ENCODE assay signal across 33 cellular contexts in genomic region chr6:17043148-17043522, GRCh38. TPM values are rescaled to one million over a fixed set of nuclear protein-coding genes. Genes with fewer than 3 reads are reported as not detected.
DNase-seq lines count a peak whose midpoint lies in the region; ATAC-seq and TF ChIP-seq lines count a peak whose summit lies in the region.
"Had no signal": no experiment of that assay in that cellular context is flagged by ENCODE, and none has a peak within 500 bp of the region (broad histone marks: within the 10 kb centered on the region; RNA-seq: fewer than 3 reads in every experiment).

No MANE protein-coding gene starts in this region.

- H3K4me1 ChIP-seq in ACC112 (ENCODE audit: control insufficient read depth, insufficient read depth, low read length, unreplicated experiment), result peaks cover 20% of the 10 kb centered on the region
- H3K4me1 ChIP-seq in endodermal cell (ENCODE audit: control insufficient read depth, insufficient read depth, low read length), result no peaks in the 10 kb centered on the region
- H3K4me1 ChIP-seq in mesodermal cell (ENCODE audit: control insufficient read depth, insufficient read depth, low read length, poor library complexity, severe bottlenecking), result peaks cover 6% of the 10 kb centered on the region
- H3K4me1 ChIP-seq: ascending aorta had no signal

- no peak overlapping the region for H3K27ac ChIP-seq in ACC112 (ENCODE audit: low read depth, low read length)
- no peak overlapping the region for H3K27ac ChIP-seq in endodermal cell (ENCODE audit: low read depth, low read length)
- H3K27ac ChIP-seq in mesodermal cell (ENCODE audit: low read depth, low read length, severe bottlenecking), result peak overlapping the region; percentile 41
- H3K27ac ChIP-seq: ascending aorta, ovary, upper lobe of right lung had no signal

- peak; percentile 72 for DNase-seq in SK-N-DZ (ENCODE audit: low spot score)
- DNase-seq in endodermal cell, result no peak
- DNase-seq in ecto neural progenitor cell (ENCODE audit: low spot score), result no peak
- DNase-seq in activated CD4-positive, alpha-beta memory T cell treated with anti-CD3 and anti-CD28 coated beads for 36 hours, result no peak
- DNase-seq in immature natural killer cell, result no peak
- DNase-seq: activated CD4-positive, alpha-beta T cell treated with anti-CD3 and anti-CD28 coated beads, Interleukin-2, amount 50 U/mL, for 4 hours; activated gamma-delta T cell treated with Interleukin-2 at 50 U/mL for 16 hours; activated naive CD8-positive, alpha-beta T cell treated with anti-CD3 and anti-CD28 coated beads, Interleukin-2, amount 10 ng/mL, durations not matched to agents 7 days and 5 days; activated T-cell treated with anti-CD3 and anti-CD28 coated beads, Interleukin-2, amount 50 U/mL, for 48 hours; CD4-positive, CD25-positive, alpha-beta regulatory T cell; central memory CD4-positive, alpha-beta T cell; DMS79 treated with DMSO at 0.1 percent for 48 hours; GDM1; GOT3; NCI-H146; NCI-H2107; NCI-H774; ovary; RPMI8226; stimulated activated naive B cell treated with anti-CD40 and anti-IgM and Interleukin-4, amounts not matched to agents 10 μg/mL and 1 μg/mL and 100 μg/mL, for 72 hours; upper lobe of right lung had no signal

- H3K4me3 Mint-ChIP-seq in endodermal cell (peak overlapping the region; percentile 10), immature natural killer cell (no peak overlapping the region)
- H3K4me3 Mint-ChIP-seq in activated CD4-positive, alpha-beta memory T cell treated with anti-CD3 and anti-CD28 coated beads for 36 hours, result no peak overlapping the region
- H3K4me3 Mint-ChIP-seq: activated naive CD8-positive, alpha-beta T cell treated with anti-CD3 and anti-CD28 coated beads, Interleukin-2, amount 10 ng/mL, durations not matched to agents 7 days and 5 days; natural killer cell treated with Interleukin-12 subunit alpha and Interleukin-12 subunit beta and Interleukin-15 and Interleukin-18, amount 100 ng/mL, for 72 hours; stimulated activated naive B cell treated with anti-CD40 and anti-IgM and Interleukin-4, amounts not matched to agents 10 μg/mL and 1 μg/mL and 100 μg/mL, for 72 hours had no signal

- no peaks in the 10 kb centered on the region for H3K36me3 Mint-ChIP-seq in endodermal cell (ENCODE audit: low read depth)
- no peaks in the 10 kb centered on the region for H3K36me3 Mint-ChIP-seq in activated CD4-positive, alpha-beta memory T cell treated with anti-CD3 and anti-CD28 coated beads for 36 hours
- H3K36me3 Mint-ChIP-seq in immature natural killer cell, result no peaks in the 10 kb centered on the region
- H3K36me3 Mint-ChIP-seq: activated naive CD8-positive, alpha-beta T cell treated with anti-CD3 and anti-CD28 coated beads, Interleukin-2, amount 10 ng/mL, durations not matched to agents 7 days and 5 days; CD4-positive, CD25-positive, alpha-beta regulatory T cell; natural killer cell treated with Interleukin-12 subunit alpha and Interleukin-12 subunit beta and Interleukin-15 and Interleukin-18, amount 100 ng/mL, for 72 hours; stimulated activated naive B cell treated with anti-CD40 and anti-IgM and Interleukin-4, amounts not matched to agents 10 μg/mL and 1 μg/mL and 100 μg/mL, for 72 hours had no signal

- H3K9me3 ChIP-seq in endodermal cell (ENCODE audit: control insufficient read depth, low read length), result no peaks in the 10 kb centered on the region
- peaks cover 4% of the 10 kb centered on the region for H3K9me3 ChIP-seq in mesodermal cell (ENCODE audit: control insufficient read depth, low read length)
- H3K9me3 ChIP-seq: ascending aorta, ovary, upper lobe of right lung had no signal

- intact Hi-C loops in activated CD4-positive, alpha-beta memory T cell treated with anti-CD3 and anti-CD28 coated beads for 36 hours (cut with micrococcal nuclease), result no loop called here

- POLR2A ChIA-PET in activated CD4-positive, alpha-beta memory T cell treated with anti-CD3 and anti-CD28 coated beads for 36 hours (lab: Charles Lee), result no interaction called here

- H3K27ac Mint-ChIP-seq in endodermal cell (no peak overlapping the region), immature natural killer cell (no peak overlapping the region)
- no peak overlapping the region for H3K27ac Mint-ChIP-seq in activated CD4-positive, alpha-beta memory T cell treated with anti-CD3 and anti-CD28 coated beads for 36 hours
- H3K27ac Mint-ChIP-seq: activated naive CD8-positive, alpha-beta T cell treated with anti-CD3 and anti-CD28 coated beads, Interleukin-2, amount 10 ng/mL, durations not matched to agents 7 days and 5 days; CD4-positive, CD25-positive, alpha-beta regulatory T cell; natural killer cell treated with Interleukin-12 subunit alpha and Interleukin-12 subunit beta and Interleukin-15 and Interleukin-18, amount 100 ng/mL, for 72 hours; stimulated activated naive B cell treated with anti-CD40 and anti-IgM and Interleukin-4, amounts not matched to agents 10 μg/mL and 1 μg/mL and 100 μg/mL, for 72 hours had no signal

- no peak for ATAC-seq in GM18502 (IDR thresholded peaks at IDR 0.05; ENCODE audit: poor library complexity, unreplicated experiment)
- ATAC-seq: natural killer cell treated with Interleukin-12 subunit alpha and Interleukin-12 subunit beta and Interleukin-15 and Interleukin-18, amount 100 ng/mL, for 72 hours; stimulated activated naive B cell treated with anti-CD40 and anti-IgM and Interleukin-4, amounts not matched to agents 10 μg/mL and 1 μg/mL and 100 μg/mL, for 72 hours had no signal

- H3K36me3 ChIP-seq in ACC112 (ENCODE audit: insufficient read depth, low read length), result no peaks in the 10 kb centered on the region
- no peaks in the 10 kb centered on the region for H3K36me3 ChIP-seq in endodermal cell (ENCODE audit: control insufficient read depth, insufficient read depth, low read length)
- no peaks in the 10 kb centered on the region for H3K36me3 ChIP-seq in mesodermal cell (ENCODE audit: control insufficient read depth, insufficient read depth, low read length)
- H3K36me3 ChIP-seq: ascending aorta, ovary, upper lobe of right lung had no signal

- WGBS in endodermal cell (ENCODE audit: insufficient coverage in 1 of 2, insufficient read length in 1 of 2), 2 experiments, result no CpG with 5 or more reads among the region's 1 CpG
- no CpG with 5 or more reads among the region's 1 CpG for WGBS in mesodermal cell (ENCODE audit: insufficient coverage in 2 of 2), 2 experiments

- H3K27me3 ChIP-seq in ACC112 (ENCODE audit: insufficient read depth, low read length), result no peaks in the 10 kb centered on the region
- no peaks in the 10 kb centered on the region for H3K27me3 ChIP-seq in endodermal cell (ENCODE audit: control insufficient read depth, insufficient read depth, low read length, poor library complexity, severe bottlenecking)
- H3K27me3 ChIP-seq: ascending aorta, ovary, upper lobe of right lung had no signal

- no peaks in the 10 kb centered on the region for H3K79me2 ChIP-seq in ACC112 (ENCODE audit: control insufficient read depth, insufficient read depth, low read length, unreplicated experiment)

- H3K4me1 Mint-ChIP-seq in endodermal cell, result peaks cover 12% of the 10 kb centered on the region
- H3K4me1 Mint-ChIP-seq in activated CD4-positive, alpha-beta memory T cell treated with anti-CD3 and anti-CD28 coated beads for 36 hours (ENCODE audit: low read depth), result no peaks in the 10 kb centered on the region
- H3K4me1 Mint-ChIP-seq in immature natural killer cell, result no peaks in the 10 kb centered on the region
- H3K4me1 Mint-ChIP-seq: activated naive CD8-positive, alpha-beta T cell treated with anti-CD3 and anti-CD28 coated beads, Interleukin-2, amount 10 ng/mL, durations not matched to agents 7 days and 5 days; CD4-positive, CD25-positive, alpha-beta regulatory T cell; stimulated activated naive B cell treated with anti-CD40 and anti-IgM and Interleukin-4, amounts not matched to agents 10 μg/mL and 1 μg/mL and 100 μg/mL, for 72 hours had no signal

- no peak for TF ChIP-seq CTCF in endodermal cell (conservative IDR thresholded peaks at IDR 0.05)

- H3K9me3 Mint-ChIP-seq in endodermal cell, result no peaks in the 10 kb centered on the region
- no peaks in the 10 kb centered on the region for H3K9me3 Mint-ChIP-seq in activated CD4-positive, alpha-beta memory T cell treated with anti-CD3 and anti-CD28 coated beads for 36 hours
- H3K9me3 Mint-ChIP-seq in immature natural killer cell, result peaks cover 0 to 1% (median 0%) of the 10 kb centered on the region in 6 donors
- H3K9me3 Mint-ChIP-seq: natural killer cell treated with Interleukin-12 subunit alpha and Interleukin-12 subunit beta and Interleukin-15 and Interleukin-18, amount 100 ng/mL, for 72 hours had no signal

- H3K9ac ChIP-seq in endodermal cell (ENCODE audit: extremely low read depth, low read length, poor library complexity, severe bottlenecking), result no peak overlapping the region

- H3K27me3 Mint-ChIP-seq in endodermal cell (ENCODE audit: insufficient read depth) (no peaks in the 10 kb centered on the region), immature natural killer cell (ENCODE audit: low read depth in 3 of 3) (peaks cover 2 to 17% (median 8%) of the 10 kb centered on the region in 3 donors)
- H3K27me3 Mint-ChIP-seq in activated CD4-positive, alpha-beta memory T cell treated with anti-CD3 and anti-CD28 coated beads for 36 hours, result peaks cover 32% of the 10 kb centered on the region

- CTCF ChIA-PET in activated CD4-positive, alpha-beta memory T cell treated with anti-CD3 and anti-CD28 coated beads for 36 hours (lab: Charles Lee), result no interaction called here

- peak overlapping the region; percentile 34 for H2AFZ ChIP-seq in ACC112 (ENCODE audit: low read length, unreplicated experiment)

- H3K4me3 ChIP-seq in ACC112 (ENCODE audit: low read depth, low read length) (no peak overlapping the region), endodermal cell (ENCODE audit: low read length) (no peak overlapping the region), mesodermal cell (ENCODE audit: extremely low read depth, insufficient read depth, low read length, poor library complexity, severe bottlenecking) (no peak overlapping the region)
- H3K4me3 ChIP-seq: ovary, upper lobe of right lung had no signal

RNA-seq across cellular contexts. Expression of gene STMND1, which starts 58.7 kb away (rescaled TPM):
- polyA plus RNA-seq in SK-N-DZ (2014; cell fraction: cytosol; rRNA removed), result 0.81 TPM in 1 of 2 replicates, not detected in the other
- 0.21 TPM in 1 of 2 replicates, not detected in the other for polyA plus RNA-seq in SK-N-DZ (2014; cell fraction: nucleus; rRNA removed)
- total RNA-seq in endodermal cell, result under 1 TPM in 1 of 2 donors, not detected in 1; 0.18 TPM
- polyA plus RNA-seq in endodermal cell (2013, experiment 1 of 2), result not detected
- polyA plus RNA-seq in endodermal cell (2013, experiment 2 of 2), result not detected
- not detected for polyA plus RNA-seq in mesodermal cell (2013, experiment 1 of 2)
- polyA plus RNA-seq in mesodermal cell (2013, experiment 2 of 2), result not detected
- not detected for total RNA-seq in activated CD4-positive, alpha-beta memory T cell treated with anti-CD3 and anti-CD28 coated beads for 36 hours
- polyA plus RNA-seq in immature natural killer cell, result not detected
- total RNA-seq: activated naive CD8-positive, alpha-beta T cell treated with anti-CD3 and anti-CD28 coated beads, Interleukin-2, amount 10 ng/mL, durations not matched to agents 7 days and 5 days; ascending aorta; CD4-positive, CD25-positive, alpha-beta regulatory T cell; dermis microvascular lymphatic vessel endothelial cell; HT-29; kidney epithelial cell; natural killer cell treated with Interleukin-12 subunit alpha and Interleukin-12 subunit beta and Interleukin-15 and Interleukin-18, amount 100 ng/mL, for 72 hours; renal cortical epithelial cell; SK-MEL-5; skeletal muscle tissue; T-helper 1 cell treated with Interleukin-12 subunit alpha and Interleukin-12 subunit beta and Interleukin-4 antibody, amounts not matched to agents 30 ng/mL and 1 ng/mL, for 36 hours; upper lobe of right lung had no signal
- polyA plus RNA-seq: CD4-positive, CD25-positive, alpha-beta regulatory T cell had no signal
